In the genomic region with DNA sequence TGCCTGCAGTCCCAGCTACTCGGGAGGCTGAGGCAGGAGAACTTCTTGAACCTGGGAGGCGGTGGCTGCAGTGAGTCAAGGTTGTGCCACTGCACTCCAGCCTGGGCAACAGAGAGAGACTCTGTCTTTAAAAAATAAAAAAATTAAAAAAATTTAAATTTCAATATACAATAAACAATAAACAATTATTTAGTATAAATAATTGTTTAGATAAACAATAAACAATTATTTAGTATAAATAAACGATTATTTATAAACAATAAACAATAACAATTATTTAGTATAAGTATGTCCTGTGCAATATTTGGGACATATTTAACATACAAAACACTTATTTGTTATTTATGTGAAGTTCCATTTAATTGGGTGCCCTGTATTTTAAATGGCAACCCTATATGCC, we compare ENCODE assay signal across 12 cellular contexts.
DNase-seq lines count a peak whose midpoint lies in the region; ATAC-seq, FAIRE-seq and TF ChIP-seq lines count a peak whose summit lies in the region.
"Had no signal": no experiment of that assay in that cellular context is flagged by ENCODE, and none has a peak within 500 bp of the region (broad histone marks: within the 10 kb centered on the region; RNA-seq: fewer than 3 reads in every experiment).

No MANE protein-coding gene starts in this region.

- H3K4me2 ChIP-seq in SK-N-SH, result 0 out of 2 replicates have a peak overlapping the region, but pooled peaks have one; percentile 5
- H3K4me2 ChIP-seq in K562 (ENCODE audit: insufficient read depth, low read length), result no peak overlapping the region

- H3K36me3 Mint-ChIP-seq in memory B cell, result no peaks in the 10 kb centered on the region
- H3K36me3 Mint-ChIP-seq: naive B cell had no signal

- BruUV-seq in K562 (replicated peaks; lab: Mats Ljungman, UMichigan), result no TSS peak

- H3K27me3 ChIP-seq in SK-N-SH (ENCODE audit: insufficient read depth) (no peaks in the 10 kb centered on the region), K562 (ENCODE audit: control insufficient read depth in 2 of 2, insufficient read depth in 2 of 2, low read length in 2 of 2) (no peaks in the 10 kb centered on the region), stomach smooth muscle (ENCODE audit: control insufficient read depth in 1 of 2, insufficient read depth in 2 of 2, low read length in 2 of 2) (no peaks in the 10 kb centered on the region)

- no peak for ATAC-seq in SK-N-SH treated with all-trans-retinoic acid at 6 μM for 48 hours
- no peak for ATAC-seq in K562
- no peak for ATAC-seq in memory B cell (ENCODE audit: low read depth)
- no peak for ATAC-seq in HG02610 (IDR thresholded peaks at IDR 0.05; ENCODE audit: unreplicated experiment)

- H3K27me3 Mint-ChIP-seq in memory B cell, result no peaks in the 10 kb centered on the region
- H3K27me3 Mint-ChIP-seq: naive B cell had no signal

- no peak overlapping the region for H3K4me3 ChIP-seq in SK-N-SH (ENCODE audit: low read depth in 2 of 2, low read length in 1 of 2)
- H3K4me3 ChIP-seq in K562, result no peak overlapping the region
- H3K4me3 ChIP-seq in stomach smooth muscle (ENCODE audit: low read length in 2 of 2), result no peak overlapping the region

- FAIRE-seq in K562 (lab: Jason Lieb, UNC), result no peak

- TF ChIP-seq EP300 in SK-N-SH (IDR thresholded peaks at IDR 0.05; ENCODE audit: borderline replicate concordance in 1 of 2, low read depth in 1 of 2, low read length in 1 of 2) (no peak), K562 (IDR thresholded peaks at IDR 0.05; ENCODE audit: low read length) (no peak)

- DNase-seq in SK-N-SH (no peak), K562 (ENCODE audit: extremely low read depth in 1 of 4, low spot score in 3 of 4) (no peak), memory B cell (ENCODE audit: low spot score in 2 of 2) (no peak), activated gamma-delta T cell (lab: John Stamatoyannopoulos, UW) (no peak), NCI-H524 treated with DMSO at 0.1 percent for 48 hours (lab: John Stamatoyannopoulos, UW) (no peak)
- DNase-seq: Caco-2, cortex of kidney, naive B cell had no signal

- TF ChIP-seq CTCF in SK-N-SH (IDR thresholded peaks at IDR 0.05) (no peak), K562 (IDR thresholded peaks at IDR 0.05 in 2 of 3, conservative IDR thresholded peaks at IDR 0.05 in 1 of 3; ENCODE audit: insufficient read depth in 2 of 3, low read depth in 1 of 3, low read length in 3 of 3) (no peak)

- no peaks in the 10 kb centered on the region for H3K9me3 Mint-ChIP-seq in memory B cell
- H3K9me3 Mint-ChIP-seq: naive B cell had no signal

- H3K79me2 ChIP-seq in SK-N-SH (ENCODE audit: insufficient read depth) (no peaks in the 10 kb centered on the region; the same call in 1 of the 2 replicates), K562 (ENCODE audit: control insufficient read depth, insufficient read depth, low read length) (peaks cover 11% of the 10 kb centered on the region; the same call in 1 of the 3 replicates)

- H3K9me2 ChIP-seq in SK-N-SH, result no peaks in the 10 kb centered on the region

- no peak for TF ChIP-seq POLR2A in K562 (conservative IDR thresholded peaks at IDR 0.05)

- in situ Hi-C loops in K562 (cut with MboI), result no loop called here

- POLR2A ChIA-PET in SK-N-SH (lab: Yijun Ruan, JAX) (no interaction called here), K562 (lab: Yijun Ruan, JAX) (interaction anchor here (1.0 to 1.5 kb wide), 3 partner anchors 11 to 36 kb away, joined by 4 read pairs; no protein-coding TSS in a partner anchor)

- H3K4me1 ChIP-seq in SK-N-SH (ENCODE audit: control insufficient read depth in 1 of 2, insufficient read depth in 2 of 2, low read depth in 1 of 2, low read length in 1 of 2), result peaks cover 58 to 72% of the 10 kb centered on the region in 2 experiments
- H3K4me1 ChIP-seq in K562 (replicated peaks in 1 of 2; ENCODE audit: control insufficient read depth in 2 of 2, insufficient read depth in 2 of 2, low read length in 2 of 2), result peaks cover 60 to 81% of the 10 kb centered on the region in 2 experiments
- H3K4me1 ChIP-seq in stomach smooth muscle (ENCODE audit: control insufficient read depth, insufficient read depth, low read length), result peaks cover 59% of the 10 kb centered on the region

- H3K27ac Mint-ChIP-seq in memory B cell, result peak overlapping the region; percentile 84

- no peak overlapping the region for H3K9ac ChIP-seq in SK-N-SH
- H3K9ac ChIP-seq in K562 (ENCODE audit: insufficient read depth in 1 of 2, low read depth in 2 of 2, low read length in 2 of 2), result peak overlapping the region in 1 of 2 experiments; percentile 73; a peak in 1 of 4 replicates
- H3K9ac ChIP-seq in stomach smooth muscle (ENCODE audit: low read length in 2 of 2), result no peak overlapping the region

- no peaks in the 10 kb centered on the region for H3K9me1 ChIP-seq in K562 (ENCODE audit: control insufficient read depth, insufficient read depth, low read length)

- H3F3A ChIP-seq in SK-N-SH (replicated peaks; ENCODE audit: insufficient read depth), result peaks cover 20% of the 10 kb centered on the region

- H3K9me3 ChIP-seq in SK-N-SH, result no peaks in the 10 kb centered on the region
- no peaks in the 10 kb centered on the region for H3K9me3 ChIP-seq in K562 (replicated peaks; ENCODE audit: control insufficient read depth, insufficient read depth, low read depth, low read length)
- H3K9me3 ChIP-seq in stomach smooth muscle (ENCODE audit: control insufficient read depth in 2 of 2, low read length in 2 of 2), result no peaks in the 10 kb centered on the region
- H3K9me3 ChIP-seq: Caco-2 had no signal

- no peak overlapping the region for H3K4me3 Mint-ChIP-seq in memory B cell

- peaks cover 61% of the 10 kb centered on the region for H3K4me1 Mint-ChIP-seq in memory B cell

- 72% methylated on average over 3 of the region's 3 CpGs for WGBS in SK-N-SH (ENCODE audit: low lambda C conversion rate)
- WGBS in K562 (ENCODE audit: insufficient coverage, low coverage, missing lambda C conversion rate), result 55% methylated on average over 3 of the region's 3 CpGs

- intact Hi-C loops in K562 (cut with micrococcal nuclease), result loop anchor here (2.0 to 5.0 kb wide), 2 partner anchors 34 to 53 kb away; no protein-coding TSS in a partner anchor

- H2AFZ ChIP-seq in SK-N-SH (ENCODE audit: low read depth) (no peak overlapping the region), K562 (ENCODE audit: low read depth, low read length) (no peak overlapping the region)

- TF ChIP-seq RAD21 in SK-N-SH (IDR thresholded peaks at IDR 0.05; ENCODE audit: low read length), result no peak
- TF ChIP-seq RAD21 in K562 (CRISPR knock-in tag; conservative IDR thresholded peaks at IDR 0.05 in 1 of 2, IDR thresholded peaks at IDR 0.05 in 1 of 2), result no peak

- H3K36me3 ChIP-seq in SK-N-SH (replicated peaks in 1 of 2; ENCODE audit: control insufficient read depth in 1 of 2, insufficient read depth in 2 of 2, low read length in 1 of 2), result no peaks in the 10 kb centered on the region
- H3K36me3 ChIP-seq in K562 (ENCODE audit: control insufficient read depth, insufficient read depth, low read length), result peaks cover 4% of the 10 kb centered on the region; the same call in 1 of the 3 replicates
- H3K36me3 ChIP-seq in stomach smooth muscle (ENCODE audit: control insufficient read depth in 2 of 2, insufficient read depth in 2 of 2, low read length in 2 of 2), result no peaks in the 10 kb centered on the region

- CTCF ChIA-PET in SK-N-SH (lab: Yijun Ruan, JAX), result interaction anchor here (1.3 kb wide), 1 partner anchor 45 kb away, joined by 5 read pairs; no protein-coding TSS in a partner anchor
- CTCF ChIA-PET in K562 (lab: Yijun Ruan, JAX; ENCODE audit: low intra/inter-chr PET ratio), result no interaction called here

- H4K20me1 ChIP-seq in SK-N-SH (ENCODE audit: insufficient read depth), result no peaks in the 10 kb centered on the region
- H4K20me1 ChIP-seq in K562 (replicated peaks; ENCODE audit: control insufficient read depth, insufficient read depth, low read length), result no peaks in the 10 kb centered on the region

- H3K27ac ChIP-seq in SK-N-SH (ENCODE audit: low read depth in 2 of 2, low read length in 1 of 2), result no peak overlapping the region
- H3K27ac ChIP-seq in K562 (ENCODE audit: extremely low read depth, low read depth, low read length), result peak overlapping the region; percentile 95
- peak overlapping the region; percentile 96 for H3K27ac ChIP-seq in stomach smooth muscle (ENCODE audit: low read length)
- H3K27ac ChIP-seq: 22Rv1 had no signal

TF ChIP-seq in SK-N-SH, 30 proteins besides CTCF, POLR2A, EP300 and RAD21 (continues in another document):
- TF ChIP-seq TEAD4 (IDR thresholded peaks at IDR 0.05; ENCODE audit: borderline replicate concordance, insufficient read depth) (no peak), ELF1 (IDR thresholded peaks at IDR 0.05) (no peak), EZH2phosphoT487 (IDR thresholded peaks at IDR 0.05; ENCODE audit: borderline replicate concordance, low read depth) (no peak), TAF1 (IDR thresholded peaks at IDR 0.05; ENCODE audit: borderline replicate concordance, low read depth, low read length) (no peak), RXRA (IDR thresholded peaks at IDR 0.05; ENCODE audit: borderline replicate concordance, low read depth) (no peak), POLR2AphosphoS5 (IDR thresholded peaks at IDR 0.05; ENCODE audit: low read depth, low read length) (no peak), SMC3 (IDR thresholded peaks at IDR 0.05; ENCODE audit: low read depth, low read length) (no peak)

TF ChIP-seq in SK-N-SH treated with all-trans-retinoic acid at 6 μM for 48 hours, 23 proteins besides CTCF, POLR2A, EP300 and RAD21 (continues in another document):
- TF ChIP-seq GLIS3 (CRISPR knock-in tag; IDR thresholded peaks at IDR 0.05), result no peak
- TF ChIP-seq, protein P1, sequence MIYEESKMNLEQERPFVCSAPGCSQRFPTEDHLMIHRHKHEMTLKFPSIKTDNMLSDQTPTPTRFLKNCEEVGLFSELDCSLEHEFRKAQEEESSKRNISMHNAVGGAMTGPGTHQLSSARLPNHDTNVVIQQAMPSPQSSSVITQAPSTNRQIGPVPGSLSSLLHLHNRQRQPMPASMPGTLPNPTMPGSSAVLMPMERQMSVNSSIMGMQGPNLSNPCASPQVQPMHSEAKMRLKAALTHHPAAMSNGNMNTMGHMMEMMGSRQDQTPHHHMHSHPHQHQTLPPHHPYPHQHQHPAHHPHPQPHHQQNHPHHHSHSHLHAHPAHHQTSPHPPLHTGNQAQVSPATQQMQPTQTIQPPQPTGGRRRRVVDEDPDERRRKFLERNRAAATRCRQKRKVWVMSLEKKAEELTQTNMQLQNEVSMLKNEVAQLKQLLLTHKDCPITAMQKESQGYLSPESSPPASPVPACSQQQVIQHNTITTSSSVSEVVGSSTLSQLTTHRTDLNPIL (CRISPR knock-in tag; IDR thresholded peaks at IDR 0.05; ENCODE audit: low read depth), result no peak

TF ChIP-seq in K562, 482 proteins besides CTCF, POLR2A, EP300 and RAD21 (continues in another document):
- TF ChIP-seq ELK1 (CRISPR knock-in tag; IDR thresholded peaks at IDR 0.05), result no peak

Comparison
In these comparisons a context has a peak if more than half of its experiments do, and no peak if none do; other contexts are left out.
1. H3K27ac ChIP-seq: peak in K562 (single experiment) and stomach smooth muscle (single experiment); none in SK-N-SH (0 of 2).